Comparison of ENCODE assay signal across 7 cellular contexts in the genomic region with DNA sequence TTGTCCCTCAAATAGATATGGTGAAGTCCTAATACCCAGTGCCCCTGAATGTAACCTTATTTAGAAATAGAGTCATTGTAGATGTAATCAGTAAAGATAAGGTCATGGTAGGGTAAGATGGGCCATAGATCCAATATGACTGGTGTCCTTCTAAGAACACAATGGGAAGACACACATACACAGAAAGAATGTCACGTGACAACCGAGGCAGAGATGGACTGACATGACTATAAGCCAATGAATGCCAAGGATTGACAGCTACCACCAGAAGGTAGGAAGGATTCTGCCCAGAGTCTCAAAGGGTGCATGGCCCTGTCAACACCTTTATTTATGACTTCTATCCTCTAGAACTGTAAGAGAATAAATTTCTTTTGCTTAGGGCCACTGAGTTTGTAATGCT.
"Had no signal": no experiment of that assay in that cellular context is flagged by ENCODE, and none has a peak within 500 bp of the region (broad histone marks: within the 10 kb centered on the region; RNA-seq: fewer than 3 reads in every experiment).

No MANE protein-coding gene starts in this region.

- FAIRE-seq: HTR-8/SVneo had no signal

- H3K4me2 ChIP-seq: KMS-11 had no signal

- H3K27ac ChIP-seq: HL-60, KMS-11 had no signal

- DNase-seq: IMR-90, Karpas-422, KBM-7, KG1 had no signal

- H3K9ac ChIP-seq: KMS-11 had no signal
